1 cellular context compared by ENCODE assay signal in the genomic region with DNA sequence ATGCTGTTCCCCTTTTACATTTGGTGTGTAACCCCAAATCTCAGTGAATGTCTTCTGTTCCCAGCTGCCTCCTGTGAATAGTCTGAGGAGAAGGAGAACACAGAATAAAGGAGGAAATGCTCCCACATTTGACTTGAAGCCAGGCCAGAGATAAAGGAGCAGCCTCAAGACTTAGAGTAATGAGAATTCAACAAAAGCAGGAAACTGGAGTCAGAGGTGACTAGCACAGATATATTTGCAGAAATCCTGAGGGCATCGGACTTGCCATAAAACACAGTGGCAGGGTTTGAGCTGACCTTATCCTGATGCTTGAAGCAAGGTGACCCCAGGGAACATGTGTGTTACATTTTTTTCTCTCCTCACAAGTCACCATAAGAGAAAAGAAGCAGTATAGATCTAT.
TF ChIP-seq lines count a peak whose summit lies in the region.

No MANE protein-coding gene starts in this region.

TF ChIP-seq in WTC11, 78 proteins besides CTCF, POLR2A, EP300 and RAD21 (continued from another document):
- TF ChIP-seq ARID4B (CRISPR knock-in tag; IDR thresholded peaks at IDR 0.05; ENCODE audit: borderline replicate concordance) = no peak
- TF ChIP-seq ZNF219 (CRISPR knock-in tag; IDR thresholded peaks at IDR 0.05; ENCODE audit: borderline replicate concordance) = no peak
- no peak for TF ChIP-seq SOX15 (CRISPR knock-in tag; IDR thresholded peaks at IDR 0.05)
- no peak for TF ChIP-seq NR3C1 (CRISPR knock-in tag; conservative IDR thresholded peaks at IDR 0.05; ENCODE audit: low read depth)
- no peak for TF ChIP-seq ZNF232 (CRISPR knock-in tag; IDR thresholded peaks at IDR 0.05)
- no peak for TF ChIP-seq CBFB (CRISPR knock-in tag; IDR thresholded peaks at IDR 0.05; ENCODE audit: low read depth)
